Comparison of ENCODE assay signal across 8 cellular contexts in the genomic region with DNA sequence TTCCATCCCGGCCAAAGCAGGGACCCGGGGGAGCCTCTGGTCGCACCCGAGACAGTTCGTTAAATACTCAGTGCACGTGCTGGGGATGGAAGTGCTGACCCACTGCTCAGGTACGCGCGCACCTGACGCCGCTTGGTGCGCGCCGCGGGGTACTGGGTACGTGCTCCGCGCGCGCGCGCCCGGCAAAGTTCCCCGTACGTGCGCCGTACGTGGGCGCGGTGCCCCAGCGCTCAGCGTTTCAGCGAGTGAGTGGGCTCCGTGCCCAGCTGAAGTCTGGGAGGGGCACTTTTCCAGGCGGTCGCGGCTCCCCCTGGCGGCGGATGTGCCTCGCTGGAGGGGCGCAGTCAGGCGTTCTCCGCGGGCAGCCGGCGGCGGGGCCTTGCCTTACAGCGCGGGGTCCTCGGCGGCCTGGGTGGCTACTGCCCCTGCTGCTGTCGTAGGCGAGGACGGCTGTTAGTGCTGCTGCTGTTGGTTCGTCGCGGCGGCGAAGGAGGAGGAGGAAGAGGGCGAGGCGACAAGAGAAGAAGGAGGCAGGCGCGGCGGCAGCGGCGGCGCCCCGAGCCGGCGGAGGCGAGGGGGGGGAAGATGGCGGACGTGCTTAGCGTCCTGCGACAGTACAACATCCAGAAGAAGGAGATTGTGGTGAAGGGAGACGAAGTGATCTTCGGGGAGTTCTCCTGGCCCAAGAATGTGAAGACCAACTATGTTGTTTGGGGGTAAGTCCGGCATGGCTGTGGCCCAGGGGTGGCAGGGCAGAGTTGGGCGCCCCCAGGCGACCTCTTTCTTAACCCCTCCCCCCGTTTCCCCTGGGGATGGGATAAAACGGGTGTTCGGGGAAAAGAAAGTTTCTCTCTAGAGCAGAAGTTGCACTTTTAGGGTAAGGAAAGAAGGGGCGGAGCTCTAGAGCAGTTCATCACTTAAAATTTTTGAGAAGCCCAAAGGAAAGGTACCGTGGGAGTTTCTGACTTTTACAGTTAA. TPM values are rescaled to one million over a fixed set of nuclear protein-coding genes. Genes with fewer than 3 reads are reported as not detected.
DNase-seq lines count a peak whose midpoint lies in the region; ATAC-seq, FAIRE-seq and TF ChIP-seq lines count a peak whose summit lies in the region.

Gene CDC73, plus strand, starts transcription at position 416 of the 978 bp plus-strand sequence. Its CDS starts 170 bp downstream, at position 586.

- H3K4me3 Mint-ChIP-seq in Calu3 (ENCODE audit: low read depth, unreplicated experiment): peak within 1 kb of the TSS; percentile 80

- peaks cover 41% of the 10 kb centered on the region for H3K36me3 Mint-ChIP-seq in Calu3 (ENCODE audit: insufficient read depth, unreplicated experiment)

- no peak for FAIRE-seq in H1 (lab: Jason Lieb, UNC)

- H4K8ac ChIP-seq in H1 (ENCODE audit: extremely low read depth, insufficient read depth, low read length): peak within 1 kb of the TSS; percentile 96

- peak within 1 kb of the TSS; percentile 95; the same call in 1 of the 2 replicates for H2AFZ ChIP-seq in H1 (ENCODE audit: low read length)

- POLR2A ChIA-PET in H1 (lab: Charles Lee; ENCODE audit: partially characterized antibody): interaction anchor here (0.6 to 3.6 kb wide), 14 partner anchors 9 to 467 kb away, joined by 3 to 27 read pairs (median 4); partner anchors contain the start of genes B3GALT2, GLRX2, RO60 and UCHL5

- intact Hi-C loops in Calu3 (cut with micrococcal nuclease; ENCODE audit: unreplicated experiment): loop anchor here (2.0 to 5.0 kb wide), 4 partner anchors 17 to 650 kb away; partner anchors contain the start of genes GLRX2 and RGS2

- DNase-seq in Calu3: peak; percentile 100
- peak; percentile 54 to 99 (median 97) for DNase-seq in HUDEP-2 (lab: John Stamatoyannopoulos, UW; ENCODE audit: unreplicated experiment in 76 of 76)
- peak; percentile 97 for DNase-seq in NOMO-1 treated with dmso at 0.1 percent for 144 hours (lab: John Stamatoyannopoulos, UW; ENCODE audit: unreplicated experiment)
- peak; percentile 98 to 99 (median 98) for DNase-seq in activated CD8-positive, alpha-beta memory T cell treated with anti-CD3 and anti-CD28 coated beads for 48 hours (ENCODE audit: low read depth in 2 of 3, low spot score in 2 of 3)
- peak; percentile 83 to 99 for DNase-seq in H1 (ENCODE audit: low read depth in 1 of 2, low spot score in 2 of 2)
- DNase-seq in stimulated activated CD8-positive, alpha-beta memory T cell treated with anti-CD3 and anti-CD28 coated beads, Interleukin-15, amount 100 ng/mL, for 4 hours (ENCODE audit: low read depth in 2 of 2): peak; percentile 98 to 99

- H3K4ac ChIP-seq in H1 (replicated peaks; ENCODE audit: insufficient read length, low read depth, low read length): peak within 1 kb of the TSS; percentile 84

- CTCF ChIA-PET in Calu3 (lab: Charles Lee) (interaction anchor here (0.6 to 1.2 kb wide), 4 partner anchors 10 to 648 kb away, joined by 3 to 8 read pairs (median 6); partner anchors contain the start of gene GLRX2), H1 (lab: Charles Lee; ENCODE audit: partially characterized antibody) (interaction anchor here (0.6 to 1.6 kb wide), 11 partner anchors 9 to 31 kb away, joined by 3 to 10 read pairs (median 4); partner anchors contain the start of gene GLRX2)

- H2BK15ac ChIP-seq in H1 (ENCODE audit: low read length): peak within 1 kb of the TSS; percentile 99; the same call in 1 of the 2 replicates

- H3K4me1 ChIP-seq in H1 (replicated peaks in 1 of 4; ENCODE audit: control insufficient read depth in 3 of 4, insufficient read depth in 4 of 4, low read length in 3 of 4) (no peaks in the 10 kb centered on the region; a peak in 1 of 7 replicates), mesodermal cell (ENCODE audit: control insufficient read depth, insufficient read depth, low read length, poor library complexity, severe bottlenecking) (no peaks in the 10 kb centered on the region)

- H3K9me3 ChIP-seq in H1 (ENCODE audit: insufficient read depth in 2 of 2, low read depth in 1 of 2, low read length in 1 of 2): no peaks in the 10 kb centered on the region
- no peaks in the 10 kb centered on the region for H3K9me3 ChIP-seq in mesodermal cell (ENCODE audit: control insufficient read depth, low read length)

- TF ChIP-seq RAD21 in H1 (IDR thresholded peaks at IDR 0.05 in 1 of 2, conservative IDR thresholded peaks at IDR 0.05 in 1 of 2; ENCODE audit: low read depth in 2 of 2, low read length in 2 of 2): peak; percentile 75 to 77

- peak within 1 kb of the TSS; percentile 98 for H4K91ac ChIP-seq in H1 (replicated peaks; ENCODE audit: insufficient read length, low read length)

- H3K4me3 ChIP-seq in H1 (ENCODE audit: extremely low read depth in 1 of 4, insufficient read depth in 2 of 4, low read depth in 3 of 4, low read length in 4 of 4) (peak within 1 kb of the TSS; percentile 83 to 97 (median 95)), mesodermal cell (ENCODE audit: extremely low read depth, insufficient read depth, low read length, poor library complexity, severe bottlenecking) (peak within 1 kb of the TSS; percentile 83)

- peak within 1 kb of the TSS; percentile 99 for H4K5ac ChIP-seq in H1 (ENCODE audit: insufficient read length, low read depth, low read length)

- H3K4me1 Mint-ChIP-seq in Calu3 (ENCODE audit: low read depth, unreplicated experiment): peaks cover 25% of the 10 kb centered on the region

- H3K27ac ChIP-seq in H1 (ENCODE audit: low read depth, low read length) (peak within 1 kb of the TSS; percentile 95), mesodermal cell (ENCODE audit: low read depth, low read length, severe bottlenecking) (peak within 1 kb of the TSS; percentile 96)

- peak within 1 kb of the TSS; percentile 84 for H3K27ac Mint-ChIP-seq in Calu3 (ENCODE audit: unreplicated experiment)

- H3K27me3 ChIP-seq in H1 (replicated peaks in 1 of 4; ENCODE audit: control insufficient read depth in 3 of 4, extremely low read depth in 1 of 4, insufficient read depth in 3 of 4, low read length in 3 of 4): no peaks in the 10 kb centered on the region

- peak; percentile 78 to 87 for TF ChIP-seq POLR2A in H1 (IDR thresholded peaks at IDR 0.05; ENCODE audit: control extremely low read depth in 1 of 2, low read depth in 2 of 2, low read length in 2 of 2)

- H3K18ac ChIP-seq in H1 (ENCODE audit: extremely low read depth, low read length): peak within 1 kb of the TSS; percentile 100

- H3K79me2 ChIP-seq in H1 (ENCODE audit: control insufficient read depth in 1 of 2, insufficient read depth in 2 of 2, low read length in 2 of 2): peaks cover 5 to 45% of the 10 kb centered on the region in 2 experiments

- H3K9ac ChIP-seq in H1 (replicated peaks in 1 of 4; ENCODE audit: extremely low read depth in 1 of 4, low read depth in 3 of 4, low read length in 3 of 4): peak within 1 kb of the TSS; percentile 86 to 96 (median 95)

- peak within 1 kb of the TSS; percentile 58 to 68 for H3K4me2 ChIP-seq in H1 (ENCODE audit: insufficient read depth in 1 of 2, low read depth in 2 of 2, low read length in 2 of 2)

- peak; percentile 90 for ATAC-seq in GM21381 (IDR thresholded peaks at IDR 0.05; ENCODE audit: unreplicated experiment)

- H2AK5ac ChIP-seq in H1 (ENCODE audit: low read depth, low read length): no peak within 1 kb of the TSS

- H3K36me3 ChIP-seq in H1 (ENCODE audit: control insufficient read depth in 2 of 4, insufficient read depth in 4 of 4, low read length in 3 of 4) (peaks cover 0 to 17% (median 4%) of the 10 kb centered on the region in 4 experiments; a peak in 4 of 8 replicates), mesodermal cell (ENCODE audit: control insufficient read depth, insufficient read depth, low read length) (peaks cover 15% of the 10 kb centered on the region)

- no peaks in the 10 kb centered on the region for H3K27me3 Mint-ChIP-seq in Calu3 (ENCODE audit: unreplicated experiment)

- no peaks in the 10 kb centered on the region for H4K20me1 ChIP-seq in H1 (replicated peaks in 1 of 2; ENCODE audit: control insufficient read depth in 1 of 2, insufficient read depth in 2 of 2, low read length in 2 of 2)

- H3K9me3 Mint-ChIP-seq in Calu3 (ENCODE audit: low read depth, unreplicated experiment): no peaks in the 10 kb centered on the region

- TF ChIP-seq CTCF in Calu3 (IDR thresholded peaks at IDR 0.05; ENCODE audit: unreplicated experiment) (peak; percentile 94), H1 (IDR thresholded peaks at IDR 0.05; ENCODE audit: control extremely low read depth in 1 of 3, insufficient read depth in 1 of 3, low read depth in 1 of 3, low read length in 3 of 3) (peak; percentile 87 to 89 (median 88))

- no TSS peak for BruUV-seq in Calu3 (replicated peaks; lab: Mats Ljungman, UMichigan)

- 0% methylated on average over 58 of the region's 85 CpGs; no CpG with 5 or more reads in 1 of the 2 experiments for WGBS in H1 (ENCODE audit: extremely low coverage in 1 of 2, insufficient coverage in 1 of 2, insufficient read length in 1 of 2, insufficient replicate concordance in 2 of 2, low coverage in 1 of 2, low lambda C conversion rate in 2 of 2, missing lambda C conversion rate in 1 of 2), 2 experiments
- WGBS in mesodermal cell (ENCODE audit: insufficient coverage in 2 of 2), 2 experiments: 0 to 1% methylated on average over 65 to 71 of the region's 85 CpGs

- H3K23ac ChIP-seq in H1 (ENCODE audit: insufficient read length): no peak within 1 kb of the TSS

- H2BK120ac ChIP-seq in H1 (replicated peaks; ENCODE audit: low read depth, low read length): peak within 1 kb of the TSS; percentile 94

- peak within 1 kb of the TSS; percentile 99 for H2BK5ac ChIP-seq in H1 (ENCODE audit: low read depth, low read length)

- H3K23me2 ChIP-seq in H1 (ENCODE audit: low read depth, low read length): no peaks in the 10 kb centered on the region

- H3K56ac ChIP-seq in H1 (replicated peaks; ENCODE audit: insufficient read length, low read depth, low read length): peak within 1 kb of the TSS; percentile 96

- peak within 1 kb of the TSS; percentile 86; the same call in 1 of the 2 replicates for H2BK12ac ChIP-seq in H1 (ENCODE audit: low read depth, low read length)

- no peaks in the 10 kb centered on the region for H3K79me1 ChIP-seq in H1 (ENCODE audit: low read depth, low read length)

- H3K14ac ChIP-seq in H1 (ENCODE audit: insufficient read length): peak within 1 kb of the TSS; percentile 21

- TF ChIP-seq EP300 in H1 (IDR thresholded peaks at IDR 0.05; ENCODE audit: borderline replicate concordance in 1 of 2, low read depth in 2 of 2, low read length in 2 of 2): peak in 1 of 2 experiments; percentile 64; a peak in 1 of 3 replicates

- no peak within 1 kb of the TSS for H2BK20ac ChIP-seq in H1 (ENCODE audit: low read length)

RNA-seq across cellular contexts. Expression of gene CDC73, which starts in this region (rescaled TPM):
- 70.7 and 75.2 TPM in 2 replicates for total RNA-seq in Calu3 (2022)
- total RNA-seq in H1 (2021; fragmentation: NEBNext Ultra II Directional; extraction: Animal tissue kit (Norgen Biotek cat#: 25700)): 61.2 and 64.0 TPM in 2 replicates
- polyA plus RNA-seq in H1 (2011; rRNA removed): 6.5 and 9.8 TPM in 2 replicates
- polyA plus RNA-seq in H1 (2011; cell fraction: cytosol; rRNA removed): 17.0 TPM
- polyA plus RNA-seq in H1 (2011; cell fraction: nucleus; rRNA removed): 6.1 TPM
- 24.3 to 49.0 TPM (median 32.1 TPM) in 4 replicates for polyA plus RNA-seq in H1 (2012, experiment 1 of 2)
- polyA plus RNA-seq in H1 (2012, experiment 2 of 2): 3.2 TPM
- 22.9 TPM for polyA plus RNA-seq in H1 (2013, experiment 1 of 2)
- polyA plus RNA-seq in H1 (2013, experiment 2 of 2): 23.2 TPM
- 31.7 and 41.3 TPM in 2 replicates for polyA minus RNA-seq in H1 (2011; rRNA and poly(A)+ RNA removed)
- 21.9 TPM for polyA minus RNA-seq in H1 (2011; cell fraction: cytosol; rRNA and poly(A)+ RNA removed)
- 59.2 TPM for polyA minus RNA-seq in H1 (2011; cell fraction: nucleus; rRNA and poly(A)+ RNA removed)
- polyA plus RNA-seq in mesodermal cell (2013, experiment 1 of 2): 29.5 TPM
- 27.2 TPM for polyA plus RNA-seq in mesodermal cell (2013, experiment 2 of 2)

Comparison
In these comparisons a context has a peak if more than half of its experiments do, and no peak if none do; other contexts are left out.
1. Peak in every context shown above with its lines: DNase-seq, ATAC-seq, H3K4me3 ChIP-seq and H3K27ac ChIP-seq.